ENCODE assay signal across 1 cellular context in genomic region chr19:18274303-18274775, GRCh38.
TF ChIP-seq lines count a peak whose summit lies in the region.

TSS of gene IQCN (minus strand) at chr19:18274452. CDS start at chr19:18269478, 4,974 bp downstream.

TF ChIP-seq in H1, 55 proteins besides CTCF, POLR2A, EP300 and RAD21:
- TF ChIP-seq CHD7 (IDR thresholded peaks at IDR 0.05; ENCODE audit: insufficient replicate concordance, low read length) (no peak), RFX5 (IDR thresholded peaks at IDR 0.05; ENCODE audit: borderline replicate concordance, low read depth, low read length) (no peak), CHD2 (IDR thresholded peaks at IDR 0.05; ENCODE audit: low read length) (no peak), USF2 (IDR thresholded peaks at IDR 0.05; ENCODE audit: low read length) (no peak), SP1 (IDR thresholded peaks at IDR 0.05; ENCODE audit: low read depth, low read length) (no peak), KDM4A (IDR thresholded peaks at IDR 0.05; ENCODE audit: low read depth, low read length, severe bottlenecking) (no peak), BACH1 (IDR thresholded peaks at IDR 0.05; ENCODE audit: low read length) (no peak), RBBP5 (IDR thresholded peaks at IDR 0.05; ENCODE audit: borderline replicate concordance, low read depth, low read length) (no peak), GTF2F1 (IDR thresholded peaks at IDR 0.05; ENCODE audit: borderline replicate concordance, low read depth, low read length) (no peak), CHD1 (IDR thresholded peaks at IDR 0.05; ENCODE audit: low read depth, low read length) (no peak), CBX8 (IDR thresholded peaks at IDR 0.05; ENCODE audit: borderline replicate concordance, low read depth, low read length) (no peak), ATF2 (IDR thresholded peaks at IDR 0.05; ENCODE audit: low read length) (no peak), YY1 (IDR thresholded peaks at IDR 0.05; ENCODE audit: low read depth, low read length) (no peak), JUND (IDR thresholded peaks at IDR 0.05; ENCODE audit: low read length) (no peak), RXRA (IDR thresholded peaks at IDR 0.05; ENCODE audit: insufficient read depth, low read depth, low read length) (no peak), PHF8 (conservative IDR thresholded peaks at IDR 0.05; ENCODE audit: low read depth, low read length) (no peak), MAX (IDR thresholded peaks at IDR 0.05) (no peak), SUZ12 (IDR thresholded peaks at IDR 0.05; ENCODE audit: low read length) (no peak), E2F6 (IDR thresholded peaks at IDR 0.05) (no peak), CREB1 (IDR thresholded peaks at IDR 0.05) (no peak)
